Comparison of ENCODE assay signal across 25 cellular contexts in the genomic region with DNA sequence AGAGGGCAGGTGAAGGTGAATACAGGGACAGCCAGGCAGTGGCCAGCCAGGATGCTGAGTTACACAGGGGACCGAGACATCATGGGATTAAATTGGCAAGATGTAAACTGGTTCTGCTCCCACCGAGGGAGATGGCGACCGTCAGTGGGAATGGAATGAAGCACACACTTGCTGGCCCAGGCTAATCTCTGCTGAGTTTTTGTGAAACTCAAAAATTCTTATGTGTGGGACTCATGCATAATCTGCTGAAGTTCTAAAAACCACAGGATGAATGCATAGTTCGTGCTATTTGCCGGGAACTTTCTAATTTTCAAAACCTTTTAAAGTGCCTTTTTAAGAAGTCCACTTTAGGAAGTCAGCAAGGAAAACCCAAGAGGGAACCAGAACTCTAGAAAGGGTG.
A peak's percentile ranks its signal among the peaks of the same experiment; 100 is the strongest.
DNase-seq lines count a peak whose midpoint lies in the region; ATAC-seq and TF ChIP-seq lines count a peak whose summit lies in the region.
"Had no signal": no experiment of that assay in that cellular context is flagged by ENCODE, and none has a peak within 500 bp of the region (broad histone marks: within the 10 kb centered on the region; RNA-seq: fewer than 3 reads in every experiment).

No MANE protein-coding gene starts in this region.

- H3K9me3 Mint-ChIP-seq in chondrocyte (ENCODE audit: low read depth) = no peaks in the 10 kb centered on the region
- H3K9me3 Mint-ChIP-seq: activated T-helper 2 cell treated with anti-CD3 and anti-CD28 coated beads, Interferon-gamma antibody, Interleukin-2, Interleukin-4, amounts not matched to agents 10 μg/mL and 5 μg/mL and 100 μg/mL, durations not matched to agents 14 hours and 24 hours and 36 hours; CD4-positive, CD25-positive, alpha-beta regulatory T cell; T-helper 2 cell treated with Interferon-gamma antibody and Interleukin-4, amounts not matched to agents 5 μg/mL and 100 μg/mL, for 36 hours had no signal

- DNase-seq in AG09309 (ENCODE audit: low read depth) (peak; percentile 55), IMR-90 (peak; percentile 71), chondrocyte (ENCODE audit: low spot score) (no peak), neuronal stem cell (ENCODE audit: low spot score) (no peak), OCI-LY7 (ENCODE audit: low spot score) (no peak), dermis blood vessel endothelial cell (no peak), activated gamma-delta T cell (lab: John Stamatoyannopoulos, UW) (no peak), C1 segment of cervical spinal cord (lab: John Stamatoyannopoulos, UW) (no peak)
- DNase-seq: activated CD4-positive, alpha-beta T cell treated with anti-CD3 and anti-CD28 coated beads, Interleukin-2, amount 50 U/mL, for 1 hour; amygdala; CD4-positive, CD25-positive, alpha-beta regulatory T cell; cerebellar nuclear complex; effector memory CD4-positive, alpha-beta T cell; glutamatergic neuron; mesendoderm; naive B cell; NCI-H187; retina; stomach; transverse colon had no signal

- POLR2A ChIA-PET in IMR-90 (lab: Charles Lee; ENCODE audit: unreplicated experiment) = no interaction called here
- POLR2A ChIA-PET in OCI-LY7 (lab: Charles Lee) = no interaction called here

- H4K91ac ChIP-seq in IMR-90 (ENCODE audit: insufficient read depth, low read depth, low read length) (no peak overlapping the region), neuronal stem cell (ENCODE audit: low read depth, low read length, poor library complexity) (no peak overlapping the region)

- H3K4me3 ChIP-seq in AG09309 (ENCODE audit: control insufficient read depth, low read depth, low read length) = no peak overlapping the region
- no peak overlapping the region for H3K4me3 ChIP-seq in IMR-90 (ENCODE audit: insufficient read depth, low read depth, low read length)
- H3K4me3 ChIP-seq in neuronal stem cell (ENCODE audit: low read length in 2 of 2) = no peak overlapping the region
- H3K4me3 ChIP-seq in OCI-LY7 (ENCODE audit: low read depth, low read length, poor library complexity, severe bottlenecking) = no peak overlapping the region
- H3K4me3 ChIP-seq: A549, stomach, transverse colon had no signal

- H3K14ac ChIP-seq in IMR-90 (replicated peaks; ENCODE audit: low read depth, low read length) (no peak overlapping the region), neuronal stem cell (ENCODE audit: low read length) (no peak overlapping the region)

- H2BK5ac ChIP-seq in IMR-90 (ENCODE audit: low read depth, low read length, poor library complexity, severe bottlenecking) = no peak overlapping the region
- no peak overlapping the region for H2BK5ac ChIP-seq in neuronal stem cell (ENCODE audit: low read length)

- H2BK15ac ChIP-seq in IMR-90 (ENCODE audit: low read depth, low read length) = no peak overlapping the region
- peak overlapping the region; percentile 55 for H2BK15ac ChIP-seq in neuronal stem cell (ENCODE audit: low read length)

- no peaks in the 10 kb centered on the region for H3K9me1 ChIP-seq in IMR-90 (ENCODE audit: insufficient read depth, low read length)

- H3K9me3 ChIP-seq in IMR-90 (ENCODE audit: control insufficient read depth, insufficient read depth, low read length) (no peaks in the 10 kb centered on the region), neuronal stem cell (replicated peaks in 1 of 2; ENCODE audit: control insufficient read depth in 2 of 2, insufficient read depth in 1 of 2, low read depth in 1 of 2, low read length in 2 of 2) (no peaks in the 10 kb centered on the region), OCI-LY7 (ENCODE audit: low read length) (no peaks in the 10 kb centered on the region)
- H3K9me3 ChIP-seq: A549, stomach, transverse colon had no signal

- H3K56ac ChIP-seq in IMR-90 (ENCODE audit: extremely low read depth, insufficient read depth, low read length) = no peak overlapping the region

- no peak overlapping the region for H2AK9ac ChIP-seq in IMR-90 (replicated peaks; ENCODE audit: low read depth, low read length, poor library complexity)

- no peaks in the 10 kb centered on the region; the same call in 1 of the 2 replicates for H3K27me3 ChIP-seq in IMR-90 (ENCODE audit: control insufficient read depth, insufficient read depth, low read length)
- H3K27me3 ChIP-seq in neuronal stem cell (ENCODE audit: control insufficient read depth in 3 of 3, insufficient read depth in 3 of 3, low read depth in 1 of 3, low read length in 3 of 3) = peaks cover 0 to 7% (median 0%) of the 10 kb centered on the region in 3 experiments
- H3K27me3 ChIP-seq: stomach, transverse colon had no signal

- 74% methylated on average over 4 of the region's 6 CpGs; no CpG with 5 or more reads in 1 of the 2 experiments for WGBS in IMR-90 (ENCODE audit: extremely low coverage in 2 of 2, insufficient read length in 1 of 2), 2 experiments
- WGBS in neuronal stem cell (ENCODE audit: extremely low coverage in 2 of 2, insufficient read length in 2 of 2, insufficient replicate concordance in 1 of 2), 2 donors = no CpG with 5 or more reads among the region's 6 CpGs

- no peaks in the 10 kb centered on the region for H3K4me1 ChIP-seq in IMR-90 (ENCODE audit: control insufficient read depth, insufficient read depth, low read length)
- no peaks in the 10 kb centered on the region for H3K4me1 ChIP-seq in neuronal stem cell (ENCODE audit: control insufficient read depth in 2 of 2, insufficient read depth in 1 of 2, low read depth in 1 of 2, low read length in 2 of 2)
- no peaks in the 10 kb centered on the region for H3K4me1 ChIP-seq in OCI-LY7 (ENCODE audit: insufficient read depth, low read length, poor library complexity, severe bottlenecking)

- no peak for TF ChIP-seq RAD21 in IMR-90 (IDR thresholded peaks at IDR 0.05; ENCODE audit: low read length)

- H3K4ac ChIP-seq in IMR-90 (ENCODE audit: low read depth, low read length) (no peak overlapping the region), neuronal stem cell (ENCODE audit: low read length) (no peak overlapping the region)

- BruUV-seq in IMR-90 (replicated peaks; lab: Mats Ljungman, UMichigan) (no TSS peak), OCI-LY7 (replicated peaks; lab: Mats Ljungman, UMichigan) (no TSS peak)

- dilution Hi-C loops in IMR-90 (cut with HindIII; ENCODE audit: low sequenced_read_pairs, unreplicated experiment) = no loop called here

- peaks cover 45% of the 10 kb centered on the region for H3K4me1 Mint-ChIP-seq in chondrocyte (ENCODE audit: low read depth)
- H3K4me1 Mint-ChIP-seq: naive B cell had no signal

- no peaks in the 10 kb centered on the region for H3K79me1 ChIP-seq in IMR-90 (ENCODE audit: low read depth in 1 of 2, low read length in 2 of 2)
- H3K79me1 ChIP-seq in neuronal stem cell (ENCODE audit: low read depth, low read length) = no peaks in the 10 kb centered on the region

- H3K4me3 Mint-ChIP-seq in chondrocyte (ENCODE audit: unreplicated experiment) = no peak overlapping the region
- H3K4me3 Mint-ChIP-seq: CD4-positive, CD25-positive, alpha-beta regulatory T cell; naive B cell; T-helper 2 cell treated with Interferon-gamma antibody and Interleukin-4, amounts not matched to agents 5 μg/mL and 100 μg/mL, for 36 hours had no signal

- H2BK12ac ChIP-seq in neuronal stem cell (ENCODE audit: low read length) = no peak overlapping the region

- no peak overlapping the region for H2BK20ac ChIP-seq in IMR-90 (ENCODE audit: low read depth, low read length)

- H3K36me3 ChIP-seq in IMR-90 (ENCODE audit: control insufficient read depth, insufficient read depth, low read length) (no peaks in the 10 kb centered on the region), neuronal stem cell (replicated peaks in 1 of 2; ENCODE audit: control insufficient read depth in 2 of 2, insufficient read depth in 2 of 2, low read length in 2 of 2) (no peaks in the 10 kb centered on the region), OCI-LY7 (ENCODE audit: insufficient read depth, low read length) (no peaks in the 10 kb centered on the region)
- H3K36me3 ChIP-seq: stomach, transverse colon, WERI-Rb-1 had no signal

- H4K5ac ChIP-seq in IMR-90 (ENCODE audit: low read depth, low read length) = no peak overlapping the region

- in situ Hi-C loops in IMR-90 (cut with MboI; ENCODE audit: low sequenced_read_pairs) = no loop called here

- no peak overlapping the region for H3K18ac ChIP-seq in IMR-90 (ENCODE audit: low read depth, low read length)
- H3K18ac ChIP-seq in neuronal stem cell (ENCODE audit: low read length) = no peak overlapping the region

- peak overlapping the region; percentile 35 for H2AFZ ChIP-seq in IMR-90 (replicated peaks; ENCODE audit: low read length, poor library complexity)
- no peak overlapping the region for H2AFZ ChIP-seq in neuronal stem cell (ENCODE audit: low read length)
- H2AFZ ChIP-seq in OCI-LY7 (ENCODE audit: low read length) = no peak overlapping the region

- no peaks in the 10 kb centered on the region for H3K36me3 Mint-ChIP-seq in chondrocyte (ENCODE audit: low read depth)
- H3K36me3 Mint-ChIP-seq: CD4-positive, CD25-positive, alpha-beta regulatory T cell; naive B cell had no signal

- H2BK120ac ChIP-seq in IMR-90 (ENCODE audit: low read depth, low read length) (no peak overlapping the region), neuronal stem cell (ENCODE audit: low read depth, low read length) (no peak overlapping the region)

- H3K23ac ChIP-seq in IMR-90 (ENCODE audit: low read depth, low read length) = no peak overlapping the region
- H3K23ac ChIP-seq in neuronal stem cell (ENCODE audit: low read depth, low read length, poor library complexity) = peak overlapping the region; percentile 75

- CTCF ChIA-PET in IMR-90 (lab: Yijun Ruan, JAX) = interaction anchor here (1.0 kb wide), 1 partner anchor 14 kb away, joined by 3 read pairs; no protein-coding TSS in a partner anchor
- CTCF ChIA-PET in OCI-LY7 (lab: Charles Lee; ENCODE audit: unreplicated experiment) = no interaction called here

- intact Hi-C loops in IMR-90 (cut with micrococcal nuclease) = no loop called here
- intact Hi-C loops in OCI-LY7 (cut with micrococcal nuclease; ENCODE audit: unreplicated experiment) = no loop called here

- H3K9ac ChIP-seq in IMR-90 (ENCODE audit: low read depth, low read length) (no peak overlapping the region), neuronal stem cell (ENCODE audit: low read depth, low read length, poor library complexity) (no peak overlapping the region)

- no peaks in the 10 kb centered on the region for H4K20me1 ChIP-seq in IMR-90 (ENCODE audit: insufficient read depth, low read length)
- H4K20me1 ChIP-seq in OCI-LY7 (ENCODE audit: insufficient read depth, low read length) = no peaks in the 10 kb centered on the region

- no peak for TF ChIP-seq CTCF in AG09309 (IDR thresholded peaks at IDR 0.05; ENCODE audit: control insufficient read depth, insufficient read depth, low read depth, low read length, missing control alignments)
- TF ChIP-seq CTCF in IMR-90 (conservative IDR thresholded peaks at IDR 0.05; ENCODE audit: low read depth, low read length) = no peak
- TF ChIP-seq CTCF in chondrocyte (IDR thresholded peaks at IDR 0.05) = no peak
- TF ChIP-seq CTCF in OCI-LY7 (conservative IDR thresholded peaks at IDR 0.05; ENCODE audit: low read length) = no peak

- H2AK5ac ChIP-seq in IMR-90 (ENCODE audit: low read depth, low read length) (no peak overlapping the region; the same call in 1 of the 2 replicates), neuronal stem cell (ENCODE audit: low read depth, low read length) (no peak overlapping the region)

- H3K79me2 ChIP-seq in OCI-LY7 (ENCODE audit: insufficient read depth, low read depth, low read length) = no peaks in the 10 kb centered on the region

- H3K27me3 Mint-ChIP-seq in chondrocyte (ENCODE audit: low read depth) = no peaks in the 10 kb centered on the region
- H3K27me3 Mint-ChIP-seq: CD4-positive, CD25-positive, alpha-beta regulatory T cell had no signal

- peak; percentile 61 for ATAC-seq in IMR-90 (ENCODE audit: low read depth)
- ATAC-seq: A549, esophagus mucosa had no signal

- H3K4me2 ChIP-seq in IMR-90 (ENCODE audit: low read depth, low read length) (no peak overlapping the region), neuronal stem cell (ENCODE audit: insufficient read depth, low read length, poor library complexity, severe bottlenecking) (no peak overlapping the region), OCI-LY7 (ENCODE audit: low read length) (no peak overlapping the region)
- H3K4me2 ChIP-seq: A549 had no signal

- no peak overlapping the region for H3K27ac ChIP-seq in IMR-90 (ENCODE audit: insufficient read depth, low read length)
- no peak overlapping the region for H3K27ac ChIP-seq in neuronal stem cell (replicated peaks; ENCODE audit: low read length)
- H3K27ac ChIP-seq in OCI-LY7 (ENCODE audit: low read depth, low read length, poor library complexity, severe bottlenecking) = no peak overlapping the region
- H3K27ac ChIP-seq: stomach, transverse colon, WERI-Rb-1 had no signal

- H3K27ac Mint-ChIP-seq in chondrocyte (ENCODE audit: unreplicated experiment) = peak overlapping the region; percentile 85
- H3K27ac Mint-ChIP-seq: activated T-helper 2 cell treated with anti-CD3 and anti-CD28 coated beads, Interferon-gamma antibody, Interleukin-2, Interleukin-4, amounts not matched to agents 10 μg/mL and 5 μg/mL and 100 μg/mL, durations not matched to agents 14 hours and 24 hours and 36 hours; naive B cell; T-helper 2 cell treated with Interferon-gamma antibody and Interleukin-4, amounts not matched to agents 5 μg/mL and 100 μg/mL, for 36 hours had no signal

- no peak for TF ChIP-seq POLR2A in IMR-90 (IDR thresholded peaks at IDR 0.05; ENCODE audit: low read depth, low read length)

- 0 out of 4 replicates have a peak overlapping the region, but pooled peaks of 1 of the 2 experiments have one; percentile 10 for H4K8ac ChIP-seq in IMR-90 (ENCODE audit: low read depth in 2 of 2, low read length in 2 of 2)
- H4K8ac ChIP-seq in neuronal stem cell (ENCODE audit: low read depth, low read length) = no peak overlapping the region

- no peaks in the 10 kb centered on the region for H3K9me2 ChIP-seq in OCI-LY7 (ENCODE audit: insufficient read depth, low read length)

Comparison
In these comparisons a context has a peak if more than half of its experiments do, and no peak if none do; other contexts are left out.
1. DNase-seq: peak in AG09309 (single experiment) and IMR-90 (single experiment); none in chondrocyte (single experiment), neuronal stem cell (single experiment), OCI-LY7 (single experiment), dermis blood vessel endothelial cell (single experiment), activated gamma-delta T cell (single experiment) and C1 segment of cervical spinal cord (0 of 14).